Comparison of ENCODE assay signal across 23 cellular contexts in the genomic region with DNA sequence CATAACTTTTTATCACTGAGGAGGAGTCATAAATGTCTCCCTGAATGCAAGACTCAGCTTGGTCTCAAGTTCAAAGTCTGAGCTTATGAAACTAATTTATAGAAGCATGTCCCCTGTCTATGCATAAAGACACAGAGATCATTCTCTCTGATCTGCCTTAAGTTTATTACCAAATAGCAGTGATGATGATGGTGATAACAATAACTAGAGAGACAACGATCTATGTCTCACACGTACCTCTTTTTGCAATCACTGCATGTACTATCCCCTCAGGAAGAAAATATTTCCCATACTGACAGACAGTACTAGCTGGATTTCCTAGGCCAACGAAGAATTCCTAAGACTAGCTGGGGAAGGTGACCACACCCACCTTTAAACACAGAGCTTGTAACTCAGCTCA.
"Had no signal": no experiment of that assay in that cellular context is flagged by ENCODE, and none has a peak within 500 bp of the region (broad histone marks: within the 10 kb centered on the region; RNA-seq: fewer than 3 reads in every experiment).

No MANE protein-coding gene starts in this region.

- FAIRE-seq: pancreas, small intestine had no signal

- H3K9me3 ChIP-seq: pancreas, prostate gland, right lobe of liver, sigmoid colon, stomach, thoracic aorta, thyroid gland, tibial nerve, upper lobe of right lung, uterus had no signal

- H3K4me2 ChIP-seq: neural progenitor cell had no signal

- H2AFZ ChIP-seq: neural progenitor cell had no signal

- H3K36me3 ChIP-seq: neural progenitor cell, pancreas, prostate gland, right lobe of liver, sigmoid colon, stomach, thoracic aorta, thyroid gland, tibial nerve, upper lobe of right lung, uterus had no signal

- H3K4me1 ChIP-seq: neural progenitor cell, pancreas, prostate gland, right lobe of liver, sigmoid colon, stomach, tibial nerve, upper lobe of right lung, uterus had no signal

- H3K27me3 ChIP-seq: neural progenitor cell, pancreas, right lobe of liver, sigmoid colon, stomach, thyroid gland, tibial nerve, upper lobe of right lung, uterus had no signal

- H3K27ac ChIP-seq: neural progenitor cell, pancreas, prostate gland, right lobe of liver, sigmoid colon, stomach, thoracic aorta, thyroid gland, tibial nerve, upper lobe of right lung, uterus had no signal

- DNase-seq: naive thymus-derived CD4-positive, alpha-beta T cell; natural killer cell; occipital lobe; pancreas; retina; right cardiac atrium; right lobe of liver; sigmoid colon; small intestine; stimulated activated CD4-positive, alpha-beta T cell treated with anti-CD3 and anti-CD28 coated beads, Interleukin-15, amount 100 ng/mL, for 24 hours; stimulated activated CD4-positive, alpha-beta T cell treated with anti-CD3 and anti-CD28 coated beads, Interleukin-2, amount 100 ng/mL, for 24 hours; stimulated activated CD4-positive, alpha-beta T cell treated with anti-CD3 and anti-CD28 coated beads, Interleukin-2, amount 100 ng/mL, for 48 hours; stimulated activated CD4-positive, alpha-beta T cell treated with anti-CD3 and anti-CD28 coated beads, Interleukin-4, amount 100 ng/mL, for 24 hours; stimulated activated naive B cell treated with anti-CD40 and anti-IgM and Interleukin-4, amounts not matched to agents 10 μg/mL and 1 μg/mL and 100 μg/mL, for 72 hours; stimulated activated naive CD4-positive, alpha-beta T cell treated with Interleukin-2 at 50 U/mL for 16 hours; stomach; thyroid gland; upper lobe of right lung; uterus had no signal

- H3K4me3 ChIP-seq: neural progenitor cell, pancreas, prostate gland, right lobe of liver, sigmoid colon, stomach, thoracic aorta, thyroid gland, tibial nerve, upper lobe of right lung, uterus had no signal
